21 cellular contexts compared by ENCODE assay signal in the genomic region with DNA sequence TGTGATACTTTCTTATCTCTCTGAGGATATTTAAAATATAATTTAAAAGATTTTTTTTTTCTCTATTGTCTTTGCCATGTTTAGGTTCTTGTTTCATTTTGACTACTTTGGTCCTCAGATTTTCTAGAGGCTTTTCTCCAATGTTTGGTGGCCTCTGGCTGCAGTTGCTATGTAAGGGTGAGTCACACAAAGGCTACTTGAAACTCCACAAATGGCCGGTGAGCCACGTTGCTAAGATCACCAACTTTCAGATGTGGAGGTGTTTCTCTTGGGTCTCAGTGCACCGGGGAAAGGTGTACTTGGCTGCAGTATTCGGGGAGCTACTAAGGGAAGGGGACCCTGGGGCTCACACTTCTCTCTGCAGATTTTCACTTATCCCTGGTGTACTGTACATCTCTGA.
"Had no signal": no experiment of that assay in that cellular context is flagged by ENCODE, and none has a peak within 500 bp of the region (broad histone marks: within the 10 kb centered on the region; RNA-seq: fewer than 3 reads in every experiment).

No MANE protein-coding gene starts in this region.

- DNase-seq: activated CD4-positive, alpha-beta memory T cell treated with anti-CD3 and anti-CD28 coated beads, Interleukin-2, amount 10 ng/mL, durations not matched to agents 7 days and 5 days; activated naive CD4-positive, alpha-beta T cell treated with anti-CD3 and anti-CD28 coated beads, Interleukin-2, amount 10 ng/mL, durations not matched to agents 7 days and 5 days; activated T-cell treated with anti-CD3 and anti-CD28 coated beads, Interleukin-2, amount 50 U/mL, for 24 hours; effector memory CD4-positive, alpha-beta T cell; foreskin fibroblast; glutamatergic neuron; hypothalamus; kidney glomerular epithelial cell; left ventricle myocardium superior; mesenchymal stem cell; naive thymus-derived CD8-positive, alpha-beta T cell; stimulated activated CD4-positive, alpha-beta T cell treated with anti-CD3 and anti-CD28 coated beads, Interleukin-15, amount 100 ng/mL, for 24 hours; stimulated activated CD4-positive, alpha-beta T cell treated with anti-CD3 and anti-CD28 coated beads, Interleukin-4, amount 100 ng/mL, for 1 hour; stimulated activated naive CD4-positive, alpha-beta T cell; substantia nigra; WERI-Rb-1 had no signal

- H3K27me3 Mint-ChIP-seq: activated CD4-positive, alpha-beta memory T cell treated with anti-CD3 and anti-CD28 coated beads, Interleukin-2, amount 10 ng/mL, durations not matched to agents 7 days and 5 days; activated naive CD4-positive, alpha-beta T cell treated with anti-CD3 and anti-CD28 coated beads, Interleukin-2, amount 10 ng/mL, durations not matched to agents 7 days and 5 days; activated T-cell treated with anti-CD3 and anti-CD28 coated beads, Interleukin-2, amount 50 U/mL, for 24 hours; dendritic cell treated with granulocyte-macrophage colony-stimulating factor and Interleukin-4, amounts not matched to agents 40 ng/mL and 50 ng/mL, for 4 days; naive thymus-derived CD8-positive, alpha-beta T cell had no signal

- H3K27me3 ChIP-seq: tibial nerve, vagina had no signal

- H3K4me1 Mint-ChIP-seq: activated CD4-positive, alpha-beta memory T cell treated with anti-CD3 and anti-CD28 coated beads, Interleukin-2, amount 10 ng/mL, durations not matched to agents 7 days and 5 days; activated naive CD4-positive, alpha-beta T cell treated with anti-CD3 and anti-CD28 coated beads, Interleukin-2, amount 10 ng/mL, durations not matched to agents 7 days and 5 days; naive thymus-derived CD8-positive, alpha-beta T cell had no signal

- H3K27ac ChIP-seq: parathyroid adenoma, skin epidermis, tibial nerve, vagina, WERI-Rb-1 had no signal

- H3K36me3 ChIP-seq: tibial nerve, vagina, WERI-Rb-1 had no signal

- ATAC-seq: left ventricle myocardium superior; naive thymus-derived CD8-positive, alpha-beta T cell had no signal

- H3K4me3 ChIP-seq: skin epidermis, tibial nerve, vagina had no signal

- H3K4me3 Mint-ChIP-seq: activated CD4-positive, alpha-beta memory T cell treated with anti-CD3 and anti-CD28 coated beads, Interleukin-2, amount 10 ng/mL, durations not matched to agents 7 days and 5 days; activated naive CD4-positive, alpha-beta T cell treated with anti-CD3 and anti-CD28 coated beads, Interleukin-2, amount 10 ng/mL, durations not matched to agents 7 days and 5 days; activated T-cell treated with anti-CD3 and anti-CD28 coated beads, Interleukin-2, amount 50 U/mL, for 24 hours; dendritic cell treated with granulocyte-macrophage colony-stimulating factor and Interleukin-4, amounts not matched to agents 40 ng/mL and 50 ng/mL, for 4 days; naive thymus-derived CD8-positive, alpha-beta T cell had no signal

- H3K27ac Mint-ChIP-seq: activated CD4-positive, alpha-beta memory T cell treated with anti-CD3 and anti-CD28 coated beads, Interleukin-2, amount 10 ng/mL, durations not matched to agents 7 days and 5 days; activated naive CD4-positive, alpha-beta T cell treated with anti-CD3 and anti-CD28 coated beads, Interleukin-2, amount 10 ng/mL, durations not matched to agents 7 days and 5 days; activated T-cell treated with anti-CD3 and anti-CD28 coated beads, Interleukin-2, amount 50 U/mL, for 24 hours; dendritic cell treated with granulocyte-macrophage colony-stimulating factor and Interleukin-4, amounts not matched to agents 40 ng/mL and 50 ng/mL, for 4 days; naive thymus-derived CD8-positive, alpha-beta T cell had no signal

- H2AFZ ChIP-seq: parathyroid adenoma had no signal

- H3K9me3 ChIP-seq: tibial nerve, vagina had no signal

- H3K4me1 ChIP-seq: parathyroid adenoma, tibial nerve, vagina had no signal

- H3K79me2 ChIP-seq: parathyroid adenoma had no signal

- H3K36me3 Mint-ChIP-seq: activated naive CD4-positive, alpha-beta T cell treated with anti-CD3 and anti-CD28 coated beads, Interleukin-2, amount 10 ng/mL, durations not matched to agents 7 days and 5 days; naive thymus-derived CD8-positive, alpha-beta T cell had no signal
